In genomic region chr20:31515072-31515774, GRCh38 we compare ENCODE assay signal across 1 cellular context.
TF ChIP-seq lines count a peak whose summit lies in the region.

No MANE protein-coding gene starts in this region.

TF ChIP-seq in GM23338, 12 proteins besides CTCF, POLR2A, EP300 and RAD21 (continued from another document):
- TF ChIP-seq ETS1 (IDR thresholded peaks at IDR 0.05) (no peak), JUNB (IDR thresholded peaks at IDR 0.05; ENCODE audit: unreplicated experiment) (no peak), ZNF331 (CRISPR knock-in tag; IDR thresholded peaks at IDR 0.05; ENCODE audit: low read depth) (no peak), CREB1 (CRISPR knock-in tag; IDR thresholded peaks at IDR 0.05; ENCODE audit: low read depth) (no peak), NANOG (IDR thresholded peaks at IDR 0.05; ENCODE audit: borderline replicate concordance) (no peak)
